In the genomic region with DNA sequence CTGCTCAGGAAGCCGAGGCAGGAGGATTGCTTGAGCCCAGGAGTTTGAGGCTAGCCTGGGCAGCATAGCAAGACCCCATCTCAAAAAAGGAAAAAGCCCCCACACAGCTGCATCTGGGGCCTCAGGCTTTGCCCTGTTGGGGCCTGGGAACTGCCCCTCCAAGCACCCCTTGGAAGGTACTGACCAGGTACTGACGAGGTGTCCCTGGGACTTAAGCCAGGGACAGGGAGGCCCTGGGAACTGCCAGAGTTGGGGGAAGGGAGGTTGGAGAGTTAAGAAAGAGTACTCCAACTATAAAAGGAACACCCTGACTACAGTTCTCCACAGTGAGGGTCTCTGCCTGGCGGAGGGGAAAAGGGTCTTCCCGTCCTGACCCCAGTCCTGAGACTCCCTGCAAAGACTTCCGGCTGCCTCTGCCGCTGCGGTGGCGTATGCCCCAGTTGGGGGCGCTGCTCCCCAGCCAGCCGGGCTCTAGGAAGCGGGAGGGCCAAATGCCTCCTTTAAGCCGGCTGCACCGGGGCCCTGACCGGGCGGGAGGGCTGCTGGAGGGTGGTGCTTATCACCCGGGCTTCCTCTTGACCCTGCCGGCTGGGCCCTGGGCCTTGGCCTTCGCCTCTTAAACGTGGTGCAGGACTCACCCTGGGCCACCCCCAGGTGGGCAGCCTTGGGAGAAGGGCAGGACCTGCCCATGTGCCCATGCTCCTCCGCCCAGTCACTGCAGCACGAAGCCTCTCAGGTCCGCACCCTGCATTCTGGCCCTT, we compare ENCODE assay signal across 8 cellular contexts. TPM values are rescaled to one million over a fixed set of nuclear protein-coding genes. Genes with fewer than 3 reads are reported as not detected.
DNase-seq lines count a peak whose midpoint lies in the region; ATAC-seq and TF ChIP-seq lines count a peak whose summit lies in the region.

No MANE protein-coding gene starts in this region.

- peaks cover 10% of the 10 kb centered on the region for H3K27me3 Mint-ChIP-seq in activated naive CD8-positive, alpha-beta T cell treated with anti-CD3 and anti-CD28 coated beads for 36 hours

- in situ Hi-C loops in Panc1 (cut with HindIII; ENCODE audit: low pct_unique_long_range_greater_than_20kb, low sequenced_read_pairs): no loop called here

- H3K36me3 ChIP-seq in Panc1 (ENCODE audit: control insufficient read depth, insufficient read depth, low read length): no peaks in the 10 kb centered on the region
- peaks cover 3% of the 10 kb centered on the region for H3K36me3 ChIP-seq in iPS-15b (ENCODE audit: control insufficient read depth, insufficient read depth, low read length)

- intact Hi-C loops in Panc1 (cut with micrococcal nuclease; ENCODE audit: unreplicated experiment): no loop called here

- no peaks in the 10 kb centered on the region for H3K27me3 ChIP-seq in Panc1 (ENCODE audit: control insufficient read depth, insufficient read depth, low read length)
- H3K27me3 ChIP-seq in iPS-15b (ENCODE audit: control insufficient read depth, insufficient read depth, low read length): peaks cover 12% of the 10 kb centered on the region

- H3K36me3 Mint-ChIP-seq in activated naive CD8-positive, alpha-beta T cell treated with anti-CD3 and anti-CD28 coated beads for 36 hours: no peaks in the 10 kb centered on the region

- H3K27ac Mint-ChIP-seq in activated naive CD8-positive, alpha-beta T cell treated with anti-CD3 and anti-CD28 coated beads for 36 hours: no peak overlapping the region

- H3K4me3 Mint-ChIP-seq in activated naive CD8-positive, alpha-beta T cell treated with anti-CD3 and anti-CD28 coated beads for 36 hours: no peak overlapping the region

- CTCF ChIA-PET in Panc1 (lab: Charles Lee): no interaction called here

- peak; percentile 55 for ATAC-seq in GM21786 (IDR thresholded peaks at IDR 0.05; ENCODE audit: unreplicated experiment)
- peak; percentile 67 for ATAC-seq in Panc1
- no peak for ATAC-seq in HG03457 (IDR thresholded peaks at IDR 0.05; ENCODE audit: unreplicated experiment)
- ATAC-seq in GM21360 (IDR thresholded peaks at IDR 0.05; ENCODE audit: unreplicated experiment): no peak

- no TSS peak for BruUV-seq in Panc1 (replicated peaks; lab: Mats Ljungman, UMichigan)

- DNase-seq in AG20443 (ENCODE audit: low spot score) (peak; percentile 85), Panc1 (ENCODE audit: low read depth, low spot score) (no peak)
- peak; percentile 73 for DNase-seq in activated naive CD8-positive, alpha-beta T cell treated with anti-CD3 and anti-CD28 coated beads for 36 hours
- DNase-seq in stimulated activated CD4-positive, alpha-beta T cell treated with anti-CD3 and anti-CD28 coated beads, Interleukin-12 subunit alpha, Interleukin-12 subunit beta, amount 100 ng/mL, for 48 hours (ENCODE audit: low read depth in 2 of 3, low spot score in 1 of 3): peak; percentile 46 to 55 (median 46)

- H3K4me1 Mint-ChIP-seq in activated naive CD8-positive, alpha-beta T cell treated with anti-CD3 and anti-CD28 coated beads for 36 hours: peaks cover 2% of the 10 kb centered on the region

- H3K9me3 ChIP-seq in Panc1 (ENCODE audit: control insufficient read depth, insufficient read depth, low read depth, low read length) (no peaks in the 10 kb centered on the region), iPS-15b (ENCODE audit: control insufficient read depth, insufficient read depth, low read length) (no peaks in the 10 kb centered on the region)

- peak overlapping the region; percentile 32 for H3K9ac ChIP-seq in iPS-15b (ENCODE audit: low read depth, low read length)

- no peaks in the 10 kb centered on the region for H3K9me3 Mint-ChIP-seq in activated naive CD8-positive, alpha-beta T cell treated with anti-CD3 and anti-CD28 coated beads for 36 hours

- H3K4me1 ChIP-seq in Panc1 (ENCODE audit: control insufficient read depth, insufficient read depth, low read length): peaks cover 6% of the 10 kb centered on the region
- peaks cover 9% of the 10 kb centered on the region for H3K4me1 ChIP-seq in iPS-15b (ENCODE audit: control insufficient read depth, insufficient read depth, low read length)

- POLR2A ChIA-PET in Panc1 (lab: Charles Lee): no interaction called here

- H3K4me3 ChIP-seq in Panc1 (ENCODE audit: low read depth in 2 of 2, low read length in 2 of 2) (no peak overlapping the region), iPS-15b (ENCODE audit: low read depth, low read length) (peak overlapping the region; percentile 45)

- TF ChIP-seq CTCF in Panc1 (IDR thresholded peaks at IDR 0.05): no peak; the same call in 1 of the 2 replicates

- H3K27ac ChIP-seq in Panc1 (ENCODE audit: low read length): no peak overlapping the region

RNA-seq across cellular contexts. Expression of gene SLC30A3, which starts 12.8 kb away (rescaled TPM):
- 0.59 TPM for total RNA-seq in Panc1 (2021; ENCODE audit: unreplicated experiment)
- 0.75 TPM for polyA plus RNA-seq in Panc1 (2012; ENCODE audit: insufficient read length)
- total RNA-seq in activated naive CD8-positive, alpha-beta T cell treated with anti-CD3 and anti-CD28 coated beads for 36 hours: under 1 TPM; 0.14 to 0.22 TPM

RNA-seq across cellular contexts. Expression of gene DNAJC5G, which starts 25.2 kb away (rescaled TPM):
- not detected for total RNA-seq in Panc1 (2021; ENCODE audit: unreplicated experiment)
- polyA plus RNA-seq in Panc1 (2012; ENCODE audit: insufficient read length): not detected
- total RNA-seq in activated naive CD8-positive, alpha-beta T cell treated with anti-CD3 and anti-CD28 coated beads for 36 hours: not detected

RNA-seq across cellular contexts. Expression of gene TRIM54, which starts 32.2 kb away (rescaled TPM):
- 0.21 TPM for total RNA-seq in Panc1 (2021; ENCODE audit: unreplicated experiment)
- polyA plus RNA-seq in Panc1 (2012; ENCODE audit: insufficient read length): 0.24 TPM
- total RNA-seq in activated naive CD8-positive, alpha-beta T cell treated with anti-CD3 and anti-CD28 coated beads for 36 hours: under 1 TPM; 0.24 to 0.33 TPM

RNA-seq across cellular contexts. Expression of gene CAD, which starts 32.9 kb away (rescaled TPM):
- 76.7 TPM for total RNA-seq in Panc1 (2021; ENCODE audit: unreplicated experiment)
- polyA plus RNA-seq in Panc1 (2012; ENCODE audit: insufficient read length): 136 TPM
- total RNA-seq in activated naive CD8-positive, alpha-beta T cell treated with anti-CD3 and anti-CD28 coated beads for 36 hours: 100 to 1,000 TPM; 134 TPM

RNA-seq across cellular contexts. Expression of gene SLC5A6, which starts 38.0 kb away (rescaled TPM):
- 74.5 TPM for total RNA-seq in Panc1 (2021; ENCODE audit: unreplicated experiment)
- polyA plus RNA-seq in Panc1 (2012; ENCODE audit: insufficient read length): 51.2 TPM
- 10 to 100 TPM; 74.2 to 81.9 TPM for total RNA-seq in activated naive CD8-positive, alpha-beta T cell treated with anti-CD3 and anti-CD28 coated beads for 36 hours

Comparison
In these comparisons a context has a peak if more than half of its experiments do, and no peak if none do; other contexts are left out.
1. ATAC-seq: peak in GM21786 (single experiment) and Panc1 (single experiment); none in HG03457 (single experiment) and GM21360 (single experiment).